ENCODE assay signal across 8 cellular contexts in the genomic region with DNA sequence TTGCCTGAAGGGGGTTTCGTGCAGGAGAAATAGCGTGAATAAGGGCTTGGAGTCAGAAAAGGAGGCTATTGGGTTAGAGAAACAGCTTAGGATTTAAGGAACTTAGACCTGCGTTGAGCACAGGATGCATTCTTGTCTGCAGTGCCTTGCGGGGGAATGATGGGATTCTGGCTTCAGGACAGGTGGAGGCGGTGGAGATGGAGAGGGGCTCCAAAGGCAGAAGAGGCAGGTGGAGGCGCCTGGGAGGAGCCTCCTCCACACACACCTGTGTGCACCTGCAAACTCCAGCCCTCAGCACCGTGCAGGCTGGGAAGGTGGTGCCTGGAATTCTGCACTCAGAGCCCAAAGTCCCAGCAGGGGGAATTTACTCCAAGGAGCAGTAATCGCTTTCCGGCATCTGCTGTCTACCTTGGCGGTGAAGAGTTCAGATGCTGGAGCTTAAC. TPM values are rescaled to one million over a fixed set of nuclear protein-coding genes. Genes with fewer than 3 reads are reported as not detected.
DNase-seq lines count a peak whose midpoint lies in the region; ATAC-seq and TF ChIP-seq lines count a peak whose summit lies in the region.

No MANE protein-coding gene starts in this region.

- H3K79me1 ChIP-seq in H9 (ENCODE audit: insufficient read depth, low read depth, low read length, poor library complexity, severe bottlenecking) = peaks cover 4% of the 10 kb centered on the region

- H3K4me1 ChIP-seq in H9 (ENCODE audit: insufficient read depth, low read length) = peaks cover 7% of the 10 kb centered on the region; the same call in 1 of the 2 replicates
- peaks cover 68% of the 10 kb centered on the region for H3K4me1 ChIP-seq in body of pancreas
- H3K4me1 ChIP-seq in mucosa of descending colon (ENCODE audit: low read depth) = peaks cover 69% of the 10 kb centered on the region

- no peaks in the 10 kb centered on the region for H4K20me1 ChIP-seq in H9 (ENCODE audit: control insufficient read depth, insufficient read depth, insufficient read length)

- H3K79me2 ChIP-seq in H9 (ENCODE audit: insufficient read depth, low read length) = peaks cover 23% of the 10 kb centered on the region; the same call in 1 of the 2 replicates

- no peak overlapping the region for H3T11ph ChIP-seq in H9 (ENCODE audit: low read length)

- H3K4me1 Mint-ChIP-seq in H9 = peaks cover 43 to 49% of the 10 kb centered on the region in 2 experiments

- TF ChIP-seq CTCF in BJ (IDR thresholded peaks at IDR 0.05; ENCODE audit: insufficient read depth, low read depth, low read length) = no peak
- no peak for TF ChIP-seq CTCF in H9 (conservative IDR thresholded peaks at IDR 0.05)
- TF ChIP-seq CTCF in body of pancreas (IDR thresholded peaks at IDR 0.05) = peak in 1 of 7 experiments; percentile 4
- no peak for TF ChIP-seq CTCF in mucosa of descending colon (IDR thresholded peaks at IDR 0.05)

- DNase-seq in BJ (ENCODE audit: low read depth) = no peak
- DNase-seq in H9 = no peak
- DNase-seq in body of pancreas = peak in 2 of 4 donors; percentile 29 to 32
- peak; percentile 57 to 70 (median 68) for DNase-seq in mucosa of descending colon
- DNase-seq in GM19240 (ENCODE audit: insufficient read length, low spot score) = no peak
- no peak for DNase-seq in effector CD8-positive, alpha-beta T cell (lab: John Stamatoyannopoulos, UW)
- DNase-seq in NCI-H2081 (lab: John Stamatoyannopoulos, UW) = no peak
- no peak for DNase-seq in SW480 (ENCODE audit: low spot score)

- no peak for TF ChIP-seq POLR2A in body of pancreas (IDR thresholded peaks at IDR 0.05)

- H3K23ac ChIP-seq in H9 (ENCODE audit: insufficient read length, low read depth, low read length) = no peak overlapping the region

- CTCF ChIA-PET in BJ (lab: Yijun Ruan, JAX) = interaction anchor here (1.3 to 1.6 kb wide), 3 partner anchors 85 to 104 kb away, joined by 3 to 4 read pairs (median 4); no protein-coding TSS in a partner anchor

- POLR2A ChIA-PET in BJ (lab: Charles Lee) = no interaction called here

- H4K91ac ChIP-seq in H9 (ENCODE audit: insufficient read length, low read depth, low read length) = no peak overlapping the region

- no peak overlapping the region for H2AK5ac ChIP-seq in H9 (ENCODE audit: insufficient read length, low read length)

- H3K4me3 ChIP-seq in BJ (ENCODE audit: low read depth, low read length) (peak overlapping the region; percentile 94), body of pancreas (no peak overlapping the region), mucosa of descending colon (no peak overlapping the region)

- no peak overlapping the region for H2BK20ac ChIP-seq in H9 (ENCODE audit: low read depth, low read length, poor library complexity, severe bottlenecking)

- peak overlapping the region; percentile 67 to 76 for H3K4me3 Mint-ChIP-seq in H9

- no peak overlapping the region for H4K5ac ChIP-seq in H9 (ENCODE audit: insufficient read length, low read depth, low read length)

- no peak overlapping the region for H3K18ac ChIP-seq in H9 (ENCODE audit: insufficient read length, low read depth, low read length)

- peaks cover 2 to 10% (median 7%) of the 10 kb centered on the region in 3 experiments; a peak in 6 of 7 replicates for H3K36me3 Mint-ChIP-seq in H9 (ENCODE audit: insufficient read depth in 1 of 3, low read depth in 3 of 3)

- H3K27ac Mint-ChIP-seq in H9 = no peak overlapping the region; a peak in 1 of 7 replicates

- no peak overlapping the region for H4K8ac ChIP-seq in H9 (replicated peaks; ENCODE audit: insufficient read length, low read depth, low read length)

- H2BK12ac ChIP-seq in H9 (ENCODE audit: insufficient read length, low read depth, low read length) = no peak overlapping the region

- H3K9ac ChIP-seq in H9 (ENCODE audit: extremely low read depth, insufficient read length, low read length) = no peak overlapping the region

- no peak overlapping the region for H3K14ac ChIP-seq in H9 (ENCODE audit: insufficient read depth, low read length)

- ATAC-seq in body of pancreas (no peak), mucosa of descending colon (peak; percentile 19)

- H3K56ac ChIP-seq in H9 (ENCODE audit: insufficient read length, low read depth, low read length) = no peak overlapping the region

- peak overlapping the region; percentile 74 for H3K4me2 ChIP-seq in H9 (ENCODE audit: insufficient read depth, insufficient read length, low read length)

- 0 out of 5 replicates have a peak, but pooled peaks cover 0 to 2% of the 10 kb centered on the region in 2 experiments for H3K9me3 Mint-ChIP-seq in H9

- H3K27me3 ChIP-seq in BJ (ENCODE audit: control insufficient read depth, insufficient read depth, low read length) = no peaks in the 10 kb centered on the region
- H3K27me3 ChIP-seq in H9 (ENCODE audit: insufficient read depth, low read length) = no peaks in the 10 kb centered on the region
- H3K27me3 ChIP-seq in body of pancreas = no peaks in the 10 kb centered on the region

- H3K27ac ChIP-seq in H9 (ENCODE audit: insufficient read length, low read depth, low read length) (no peak overlapping the region), body of pancreas (peak overlapping the region; percentile 42 to 88 (median 80))

- H2BK15ac ChIP-seq in H9 (ENCODE audit: low read depth, low read length) = no peak overlapping the region

- intact Hi-C loops in body of pancreas (cut with DNase I) = no loop called here
- intact Hi-C loops in mucosa of descending colon (cut with DNase I, micrococcal nuclease) = loop anchor here in 1 of 2 donors (10.0 kb wide), 1 partner anchor 94 kb away; no protein-coding TSS in a partner anchor

- H2AFZ ChIP-seq in H9 (ENCODE audit: low read length) = no peak overlapping the region

- H2BK5ac ChIP-seq in H9 (ENCODE audit: insufficient read length, low read length) = no peak overlapping the region

- H3K23me2 ChIP-seq in H9 (ENCODE audit: insufficient read length, low read depth, low read length, poor library complexity, severe bottlenecking) = peaks cover 12% of the 10 kb centered on the region

- H2BK120ac ChIP-seq in H9 (ENCODE audit: low read depth, low read length, poor library complexity, severe bottlenecking) = no peak overlapping the region

- WGBS in H9 (ENCODE audit: extremely low coverage, insufficient read length, low lambda C conversion rate) = no CpG with 5 or more reads among the region's 10 CpGs
- WGBS in body of pancreas, 2 donors = 29 to 33% methylated on average over 7 to 10 of the region's 10 CpGs

- H3K4ac ChIP-seq in H9 (ENCODE audit: low read depth, low read length) = no peak overlapping the region

- peaks cover 36% of the 10 kb centered on the region for H3K27me3 Mint-ChIP-seq in H9 (ENCODE audit: low read depth)

- H3K36me3 ChIP-seq in BJ (ENCODE audit: control insufficient read depth, insufficient read depth, low read length) (no peaks in the 10 kb centered on the region), body of pancreas (replicated peaks in 1 of 2; ENCODE audit: insufficient read depth in 1 of 2, low read depth in 2 of 2) (no peaks in the 10 kb centered on the region), mucosa of descending colon (ENCODE audit: low read depth) (no peaks in the 10 kb centered on the region)

- H3K9me3 ChIP-seq in H9 (ENCODE audit: control insufficient read depth, low read depth, low read length) = no peaks in the 10 kb centered on the region
- H3K9me3 ChIP-seq in body of pancreas = no peaks in the 10 kb centered on the region
- H3K9me3 ChIP-seq in mucosa of descending colon = no peaks in the 10 kb centered on the region

RNA-seq across cellular contexts. Expression of a gene that starts 1.8 kb away (rescaled TPM):
- polyA plus RNA-seq in BJ (2011; rRNA removed) = 4.0 and 5.6 TPM in 2 replicates
- 11.2 and 11.6 TPM in 2 replicates for polyA minus RNA-seq in BJ (2011; rRNA and poly(A)+ RNA removed)
- total RNA-seq in H9 (2021) (21.6 and 22.5 TPM in 2 replicates), body of pancreas (100 to 1,000 TPM in 1 of 2 donors, 10 to 100 TPM in 1; 31.6 to 120 TPM), mucosa of descending colon (10 to 100 TPM; 57.6 to 77.7 (median 67.1) TPM)

RNA-seq across cellular contexts. Expression of a gene that starts 36.8 kb away (rescaled TPM):
- polyA plus RNA-seq in BJ (2011; rRNA removed) = 19.4 and 22.1 TPM in 2 replicates
- polyA minus RNA-seq in BJ (2011; rRNA and poly(A)+ RNA removed) = 14.0 and 20.1 TPM in 2 replicates
- total RNA-seq in H9 (2021) (73.6 and 76.6 TPM in 2 replicates), body of pancreas (10 to 100 TPM in 1 of 2 donors, 1 to 10 TPM in 1; 7.9 to 10.1 TPM), mucosa of descending colon (10 to 100 TPM; 14.8 to 23.7 (median 15.9) TPM)

Comparison
In these comparisons a context has a peak if more than half of its experiments do, and no peak if none do; other contexts are left out.
1. DNase-seq: peak in mucosa of descending colon (3 of 3); none in BJ (single experiment), H9 (single experiment), GM19240 (single experiment), effector CD8-positive, alpha-beta T cell (single experiment), NCI-H2081 (0 of 2) and SW480 (single experiment).